ENCODE assay signal across 1 cellular context in genomic region chr5:140639093-140639821, GRCh38.
A peak's percentile ranks its signal among the peaks of the same experiment; 100 is the strongest.
TF ChIP-seq lines count a peak whose summit lies in the region.

Gene TMCO6, plus strand, starts transcription at chr5:140639451. Its CDS starts 77 bp downstream, at chr5:140639528.

TF ChIP-seq in K562, 482 proteins besides CTCF, POLR2A, EP300 and RAD21 (continued from another document and continues in another):
- TF ChIP-seq ZNF318 (IDR thresholded peaks at IDR 0.05; ENCODE audit: borderline replicate concordance in 1 of 2, low read depth in 1 of 2) (no peak), SAP30 (IDR thresholded peaks at IDR 0.05; ENCODE audit: borderline replicate concordance, insufficient read depth, low read depth, low read length, poor library complexity, severe bottlenecking) (peak; percentile 74), ZNF561 (CRISPR knock-in tag; conservative IDR thresholded peaks at IDR 0.05) (no peak), ILF3 (IDR thresholded peaks at IDR 0.05; ENCODE audit: borderline replicate concordance) (no peak), SIRT6 (IDR thresholded peaks at IDR 0.05; ENCODE audit: low read depth, low read length) (no peak), TFAM (CRISPR knock-in tag; conservative IDR thresholded peaks at IDR 0.05) (no peak), TCFL5 (CRISPR knock-in tag; conservative IDR thresholded peaks at IDR 0.05) (no peak), ZNF696 (CRISPR knock-in tag; conservative IDR thresholded peaks at IDR 0.05) (no peak), THRAP3 (IDR thresholded peaks at IDR 0.05; ENCODE audit: borderline replicate concordance) (no peak), CEBPG (CRISPR knock-in tag; IDR thresholded peaks at IDR 0.05) (peak; percentile 81), CEBPG (tag; conservative IDR thresholded peaks at IDR 0.05 in 1 of 2, IDR thresholded peaks at IDR 0.05 in 1 of 2) (peak; percentile 80 to 82), ASH1L (IDR thresholded peaks at IDR 0.05; ENCODE audit: borderline replicate concordance, low read depth, partially characterized antibody) (no peak), ZNF583 (CRISPR knock-in tag; IDR thresholded peaks at IDR 0.05) (no peak), RBFOX2 (IDR thresholded peaks at IDR 0.05; ENCODE audit: low read depth, low read length) (peak; percentile 95), CREBBP (IDR thresholded peaks at IDR 0.05; ENCODE audit: low read depth, low read length) (no peak), PHB2 (IDR thresholded peaks at IDR 0.05; ENCODE audit: low read depth) (no peak), ZFP30 (CRISPR knock-in tag; IDR thresholded peaks at IDR 0.05; ENCODE audit: borderline replicate concordance) (no peak), THAP12 (CRISPR knock-in tag; IDR thresholded peaks at IDR 0.05) (no peak; the same call in 1 of the 2 replicates), DPF2 (IDR thresholded peaks at IDR 0.05) (peak; percentile 58; the same call in 1 of the 2 replicates), EGR1 (conservative IDR thresholded peaks at IDR 0.05) (peak; percentile 33), XRCC3 (IDR thresholded peaks at IDR 0.05) (no peak), HEY1 (CRISPR knock-in tag; IDR thresholded peaks at IDR 0.05; ENCODE audit: borderline replicate concordance) (no peak), CREM (IDR thresholded peaks at IDR 0.05; ENCODE audit: low read depth) (peak; percentile 81), RFX5 (IDR thresholded peaks at IDR 0.05; ENCODE audit: low read depth, low read length) (no peak), ZNF668 (CRISPR knock-in tag; IDR thresholded peaks at IDR 0.05) (no peak), C11orf30 (IDR thresholded peaks at IDR 0.05; ENCODE audit: low read depth) (0 out of 2 replicates have a peak, but pooled peaks have one; percentile 20), KLF10 (CRISPR knock-in tag; IDR thresholded peaks at IDR 0.05) (no peak), ATF7 (IDR thresholded peaks at IDR 0.05) (peak; percentile 82), SUPT5H (IDR thresholded peaks at IDR 0.05) (peak; percentile 88), MYBL2 (IDR thresholded peaks at IDR 0.05; ENCODE audit: low read depth) (no peak), MYBL2 (CRISPR knock-in tag; IDR thresholded peaks at IDR 0.05; ENCODE audit: borderline replicate concordance) (no peak), ZC3H4 (CRISPR knock-in tag; IDR thresholded peaks at IDR 0.05; ENCODE audit: borderline replicate concordance) (no peak), TAF15 (IDR thresholded peaks at IDR 0.05; ENCODE audit: low read depth, low read length) (no peak), EP400 (IDR thresholded peaks at IDR 0.05) (peak; percentile 81), ZSCAN32 (CRISPR knock-in tag; IDR thresholded peaks at IDR 0.05) (no peak), HDAC1 (IDR thresholded peaks at IDR 0.05) (peak in 1 of 2 experiments; percentile 85; a peak in 2 of 4 replicates), TAF1 (IDR thresholded peaks at IDR 0.05; ENCODE audit: control insufficient read depth, extremely low read depth, insufficient read depth, low read length, severe bottlenecking) (peak; percentile 59), ZNF277 (CRISPR knock-in tag; IDR thresholded peaks at IDR 0.05; ENCODE audit: borderline replicate concordance) (no peak), PRPF4 (IDR thresholded peaks at IDR 0.05; ENCODE audit: insufficient read depth, low read depth, low read length, poor library complexity, severe bottlenecking) (no peak), ZBTB8A (IDR thresholded peaks at IDR 0.05; ENCODE audit: partially characterized antibody) (no peak), POLR2G (IDR thresholded peaks at IDR 0.05; ENCODE audit: low read depth, low read length) (peak; percentile 96), ZFP36 (IDR thresholded peaks at IDR 0.05; ENCODE audit: low read depth, low read length, partially characterized antibody) (no peak), PHB (CRISPR knock-in tag; IDR thresholded peaks at IDR 0.05) (no peak), E4F1 (CRISPR knock-in tag; IDR thresholded peaks at IDR 0.05; ENCODE audit: borderline replicate concordance) (no peak), SP2 (IDR thresholded peaks at IDR 0.05; ENCODE audit: extremely low read depth, low read depth, low read length, poor library complexity, severe bottlenecking) (no peak), PML (IDR thresholded peaks at IDR 0.05; ENCODE audit: low read length) (peak; percentile 72), NR2C2 (CRISPR knock-in tag; IDR thresholded peaks at IDR 0.05) (no peak), NR2C2 (tag; IDR thresholded peaks at IDR 0.05) (peak; percentile 93), IRF9 (tag; IDR thresholded peaks at IDR 0.05) (no peak), TAF7 (tag; IDR thresholded peaks at IDR 0.05) (peak; percentile 25; the same call in 1 of the 2 replicates), SRSF7 (optimal IDR thresholded peaks at IDR 0.05; ENCODE audit: low read depth, low read length) (no peak), NFATC3 (IDR thresholded peaks at IDR 0.05) (no peak), E2F3 (CRISPR knock-in tag; IDR thresholded peaks at IDR 0.05) (no peak), HLTF (IDR thresholded peaks at IDR 0.05) (no peak), ZFP1 (CRISPR knock-in tag; IDR thresholded peaks at IDR 0.05) (no peak), TRIM24 (IDR thresholded peaks at IDR 0.05) (no peak), NR3C1 (CRISPR knock-in tag; IDR thresholded peaks at IDR 0.05) (no peak), BACH1 (tag; IDR thresholded peaks at IDR 0.05) (no peak), MTA1 (IDR thresholded peaks at IDR 0.05; ENCODE audit: borderline replicate concordance) (no peak)
